1 cellular context compared by ENCODE assay signal in genomic region chr2:10890706-10891270, GRCh38.
TF ChIP-seq lines count a peak whose summit lies in the region.

No MANE protein-coding gene starts in this region.

TF ChIP-seq in H1, 55 proteins besides CTCF, POLR2A, EP300 and RAD21 (continued from another document):
- TF ChIP-seq CHD1 (IDR thresholded peaks at IDR 0.05; ENCODE audit: low read depth, low read length) (no peak), TCF12 (IDR thresholded peaks at IDR 0.05; ENCODE audit: low read depth, low read length) (no peak), PHF8 (conservative IDR thresholded peaks at IDR 0.05; ENCODE audit: low read depth, low read length) (no peak), YY1 (IDR thresholded peaks at IDR 0.05; ENCODE audit: low read depth, low read length) (no peak), KDM5A (IDR thresholded peaks at IDR 0.05; ENCODE audit: low read length) (no peak)
